8 cellular contexts compared by ENCODE assay signal in the genomic region with DNA sequence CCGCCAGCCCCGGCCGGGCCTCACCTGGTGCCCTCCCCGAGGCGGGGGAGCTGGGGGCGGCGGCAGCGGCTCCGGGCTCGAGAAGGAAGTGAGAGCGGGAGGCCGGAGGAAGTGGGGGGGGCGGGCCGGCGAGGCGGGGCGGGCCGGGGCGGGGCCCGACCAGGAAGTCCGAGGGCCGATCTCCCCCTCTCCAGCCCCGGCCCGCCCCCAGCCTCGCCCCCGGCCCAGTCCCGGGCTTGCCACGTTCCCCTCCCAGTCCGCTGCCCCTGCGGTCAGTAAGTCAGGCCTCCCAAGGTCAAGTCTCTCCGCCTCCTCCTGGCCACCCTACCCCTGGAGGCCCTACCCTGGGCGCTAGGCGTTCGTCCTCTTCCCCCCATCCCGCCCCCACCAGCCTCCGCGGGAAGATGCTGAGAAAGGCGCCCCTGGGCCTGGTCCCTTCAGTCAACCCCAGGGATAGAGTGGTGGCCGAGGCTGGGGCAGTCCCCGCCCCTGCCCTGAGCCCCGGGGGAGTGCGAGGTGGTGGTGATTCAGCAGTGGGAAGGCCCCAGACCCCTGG. TPM values are rescaled to one million over a fixed set of nuclear protein-coding genes. Genes with fewer than 3 reads are reported as not detected.
DNase-seq lines count a peak whose midpoint lies in the region; ATAC-seq and TF ChIP-seq lines count a peak whose summit lies in the region.

A gene (minus strand): TSS at position 90 of the 556 bp plus-strand sequence. CDS start 12,821 bp downstream, outside the sequence.

- H3K4me1 Mint-ChIP-seq in IgD-negative memory B cell = peaks cover 15 to 38% (median 37%) of the 10 kb centered on the region in 3 donors

- H3K4me3 Mint-ChIP-seq in IgD-negative memory B cell = peak within 1 kb of the TSS; percentile 85 to 99 (median 96)

- TF ChIP-seq CTCF in breast epithelium (IDR thresholded peaks at IDR 0.05) = no peak

- no peaks in the 10 kb centered on the region for H3K36me3 Mint-ChIP-seq in IgD-negative memory B cell

- H3K9me3 Mint-ChIP-seq in IgD-negative memory B cell = no peaks in the 10 kb centered on the region

- peak within 1 kb of the TSS; percentile 98 for H3K27ac ChIP-seq in breast epithelium
- peak within 1 kb of the TSS; percentile 49 for H3K27ac ChIP-seq in iPS-20b (ENCODE audit: low read length)
- peak within 1 kb of the TSS; percentile 89 to 100 (median 98) for H3K27ac ChIP-seq in skin epidermis

- H3K27me3 ChIP-seq in breast epithelium = no peaks in the 10 kb centered on the region
- 0 out of 2 replicates have a peak, but pooled peaks cover 3% of the 10 kb centered on the region for H3K27me3 ChIP-seq in iPS-20b (ENCODE audit: insufficient read depth, low read length)

- H3K27ac Mint-ChIP-seq in IgD-negative memory B cell = peak within 1 kb of the TSS; percentile 94 to 99 (median 99)

- H3K36me3 ChIP-seq in breast epithelium (no peaks in the 10 kb centered on the region), iPS-20b (ENCODE audit: insufficient read depth, low read depth, low read length) (no peaks in the 10 kb centered on the region; the same call in none of the 2 replicates)

- peak within 1 kb of the TSS; percentile 77; the same call in 1 of the 2 replicates for H3K9ac ChIP-seq in iPS-20b (ENCODE audit: low read depth, low read length)

- H3K4me1 ChIP-seq in breast epithelium = peaks cover 0 to 10% of the 10 kb centered on the region in 2 donors
- no peaks in the 10 kb centered on the region; the same call in none of the 2 replicates for H3K4me1 ChIP-seq in iPS-20b (ENCODE audit: insufficient read depth, low read length)

- peak within 1 kb of the TSS; percentile 72 to 86 (median 83) for H3K4me3 ChIP-seq in breast epithelium
- peak within 1 kb of the TSS; percentile 79 for H3K4me3 ChIP-seq in iPS-20b (ENCODE audit: low read length)
- peak within 1 kb of the TSS; percentile 66 to 93 (median 72) for H3K4me3 ChIP-seq in skin epidermis

- peak; percentile 41 for ATAC-seq in GM21717 (IDR thresholded peaks at IDR 0.05; ENCODE audit: unreplicated experiment)

- peak; percentile 45 for DNase-seq in DMS79 treated with DMSO at 0.1 percent for 48 hours (lab: John Stamatoyannopoulos, UW)
- no peak for DNase-seq in DMS79 (lab: John Stamatoyannopoulos, UW)
- peak; percentile 85 for DNase-seq in SKM-1 (lab: John Stamatoyannopoulos, UW; ENCODE audit: unreplicated experiment)
- peak; percentile 73 to 75 for DNase-seq in breast epithelium (ENCODE audit: low spot score in 2 of 2)

- intact Hi-C loops in breast epithelium (cut with DNase I; ENCODE audit: low total_unique reads) = no loop called here

- TF ChIP-seq POLR2A in breast epithelium (IDR thresholded peaks at IDR 0.05) = no peak

- H3K9me3 ChIP-seq in breast epithelium (no peaks in the 10 kb centered on the region), iPS-20b (ENCODE audit: insufficient read depth, low read depth, low read length) (no peaks in the 10 kb centered on the region)

- H3K27me3 Mint-ChIP-seq in IgD-negative memory B cell = no peaks in the 10 kb centered on the region

RNA-seq across cellular contexts. Expression of the gene that starts here (rescaled TPM):
- polyA plus RNA-seq in IgD-negative memory B cell = 199 TPM
- 10 to 100 TPM; 37.0 to 68.2 (median 37.0) TPM for total RNA-seq in breast epithelium
